ENCODE assay signal across 6 cellular contexts in genomic region chr16:10015397-10015796, GRCh38.
"Had no signal": no experiment of that assay in that cellular context is flagged by ENCODE, and none has a peak within 500 bp of the region (broad histone marks: within the 10 kb centered on the region; RNA-seq: fewer than 3 reads in every experiment).

No MANE protein-coding gene starts in this region.

- H3K27ac ChIP-seq: HL-60 had no signal

- H3K4me3 ChIP-seq: K562 had no signal

- FAIRE-seq: HTR-8/SVneo, K562 had no signal

- DNase-seq: IMR-90, KBM-7, KG1 had no signal

- ATAC-seq: K562 had no signal
